17 cellular contexts compared by ENCODE assay signal in genomic region chr1:18725231-18725895, GRCh38.
"Had no signal": no experiment of that assay in that cellular context is flagged by ENCODE, and none has a peak within 500 bp of the region (broad histone marks: within the 10 kb centered on the region; RNA-seq: fewer than 3 reads in every experiment).

No MANE protein-coding gene starts in this region.

- ATAC-seq: left lobe of liver; mucosa of descending colon; naive thymus-derived CD8-positive, alpha-beta T cell; psoas muscle; sciatic nerve; stimulated activated memory B cell treated with anti-CD40 and anti-IgM and Interleukin-4, amounts not matched to agents 10 μg/mL and 1 μg/mL and 100 μg/mL, for 72 hours had no signal

- H3K4me3 ChIP-seq: ascending aorta, dorsolateral prefrontal cortex, esophagus muscularis mucosa, mucosa of descending colon, psoas muscle, spleen, tibial nerve had no signal

- H3K9me3 ChIP-seq: ascending aorta, esophagus muscularis mucosa, mucosa of descending colon, psoas muscle, spleen, tibial nerve had no signal

- H3K4me1 Mint-ChIP-seq: stimulated activated memory B cell treated with anti-CD40 and anti-IgM and Interleukin-4, amounts not matched to agents 10 μg/mL and 1 μg/mL and 100 μg/mL, for 72 hours had no signal

- H3K27ac ChIP-seq: ascending aorta, dorsolateral prefrontal cortex, esophagus muscularis mucosa, psoas muscle, spleen, tibial nerve had no signal

- H3K36me3 Mint-ChIP-seq: activated CD4-positive, alpha-beta memory T cell treated with anti-CD3 and anti-CD28 coated beads for 36 hours; naive thymus-derived CD8-positive, alpha-beta T cell; stimulated activated memory B cell treated with anti-CD40 and anti-IgM and Interleukin-4, amounts not matched to agents 10 μg/mL and 1 μg/mL and 100 μg/mL, for 72 hours had no signal

- H3K9me3 Mint-ChIP-seq: activated CD4-positive, alpha-beta memory T cell treated with anti-CD3 and anti-CD28 coated beads for 36 hours; naive thymus-derived CD8-positive, alpha-beta T cell; stimulated activated memory B cell treated with anti-CD40 and anti-IgM and Interleukin-4, amounts not matched to agents 10 μg/mL and 1 μg/mL and 100 μg/mL, for 72 hours had no signal

- H3K4me3 Mint-ChIP-seq: activated CD4-positive, alpha-beta memory T cell treated with anti-CD3 and anti-CD28 coated beads for 36 hours; naive thymus-derived CD8-positive, alpha-beta T cell; stimulated activated memory B cell treated with anti-CD40 and anti-IgM and Interleukin-4, amounts not matched to agents 10 μg/mL and 1 μg/mL and 100 μg/mL, for 72 hours had no signal

- H3K36me3 ChIP-seq: ascending aorta, esophagus muscularis mucosa, spleen, tibial nerve had no signal

- H3K27ac Mint-ChIP-seq: activated CD4-positive, alpha-beta memory T cell treated with anti-CD3 and anti-CD28 coated beads for 36 hours; stimulated activated memory B cell treated with anti-CD40 and anti-IgM and Interleukin-4, amounts not matched to agents 10 μg/mL and 1 μg/mL and 100 μg/mL, for 72 hours had no signal

- H3K27me3 ChIP-seq: ascending aorta had no signal

- DNase-seq: activated CD4-positive, alpha-beta memory T cell treated with anti-CD3 and anti-CD28 coated beads for 36 hours; activated gamma-delta T cell; activated T-cell treated with anti-CD3 and anti-CD28 coated beads, Interleukin-2, amount 50 U/mL, for 48 hours; dorsolateral prefrontal cortex; mammary epithelial cell; mucosa of descending colon; naive thymus-derived CD8-positive, alpha-beta T cell; occipital lobe; psoas muscle; spleen; stimulated activated CD4-positive, alpha-beta T cell treated with anti-CD3 and anti-CD28 coated beads, Interleukin-1b, Interleukin-23, amount 100 ng/mL, for 48 hours had no signal

- H3K4me1 ChIP-seq: ascending aorta, esophagus muscularis mucosa, psoas muscle, spleen, tibial nerve had no signal
